8 cellular contexts compared by ENCODE assay signal in genomic region chr1:183022202-183023145, GRCh38. TPM values are rescaled to one million over a fixed set of nuclear protein-coding genes. Genes with fewer than 3 reads are reported as not detected.
DNase-seq lines count a peak whose midpoint lies in the region; ATAC-seq and TF ChIP-seq lines count a peak whose summit lies in the region.

No MANE protein-coding gene starts in this region.

- intact Hi-C loops in adrenal gland (cut with DNase I) = loop anchor here (5.0 to 10.0 kb wide), 2 partner anchors 52 to 60 kb away; no protein-coding TSS in a partner anchor
- intact Hi-C loops in cardiac septum (cut with DNase I) = loop anchor here (2.0 to 5.0 kb wide), 3 partner anchors 60 to 210 kb away; no protein-coding TSS in a partner anchor

- H3K4me3 ChIP-seq in AG09309 (ENCODE audit: control insufficient read depth, low read depth, low read length) = peak overlapping the region; percentile 70
- peak overlapping the region; percentile 83 for H3K4me3 ChIP-seq in OCI-LY3 (ENCODE audit: low read length)
- peak overlapping the region in 3 of 4 donors; percentile 22 to 85 (median 57) for H3K4me3 ChIP-seq in adrenal gland

- DNase-seq in AG09309 (ENCODE audit: low read depth) = peak; percentile 94
- peak; percentile 86 to 94 (median 92) for DNase-seq in adrenal gland
- DNase-seq in cardiac septum (ENCODE audit: low spot score) = peak; percentile 91
- peak; percentile 66 for DNase-seq in omental fat pad (ENCODE audit: low spot score)

- H3K27ac ChIP-seq in OCI-LY3 (ENCODE audit: low read length) (peak overlapping the region; percentile 68), adrenal gland (peak overlapping the region; percentile 85 to 100 (median 100))

- WGBS in adrenal gland, 4 donors = 1 to 2% (median 2%) methylated on average over 24 to 56 of the region's 57 CpGs

- H2AFZ ChIP-seq in OCI-LY3 (ENCODE audit: low read depth, low read length) = peak overlapping the region; percentile 73

- TF ChIP-seq POLR2A in GM18526 (IDR thresholded peaks at IDR 0.05; ENCODE audit: extremely low read depth, insufficient read length) (peak; percentile 50), adrenal gland (IDR thresholded peaks at IDR 0.05) (peak; percentile 42 to 94)

- H3K36me3 ChIP-seq in OCI-LY3 (replicated peaks; ENCODE audit: low read depth, low read length) = no peaks in the 10 kb centered on the region
- no peaks in the 10 kb centered on the region for H3K36me3 ChIP-seq in adrenal gland (replicated peaks in 1 of 2)

- no peaks in the 10 kb centered on the region for H3K9me3 ChIP-seq in OCI-LY3 (ENCODE audit: insufficient read depth, low read length)
- no peaks in the 10 kb centered on the region for H3K9me3 ChIP-seq in adrenal gland (replicated peaks in 1 of 3)

- TF ChIP-seq CTCF in AG09309 (IDR thresholded peaks at IDR 0.05; ENCODE audit: control insufficient read depth, insufficient read depth, low read depth, low read length, missing control alignments) (no peak), OCI-LY3 (IDR thresholded peaks at IDR 0.05; ENCODE audit: low read depth, low read length) (no peak), adrenal gland (IDR thresholded peaks at IDR 0.05) (no peak), omental fat pad (IDR thresholded peaks at IDR 0.05) (no peak)

- H3K4me1 ChIP-seq in OCI-LY3 (ENCODE audit: low read length) (peaks cover 37% of the 10 kb centered on the region), adrenal gland (replicated peaks in 1 of 2) (peaks cover 0 to 35% of the 10 kb centered on the region in 2 donors)

- peak; percentile 31 for ATAC-seq in HG03103 (IDR thresholded peaks at IDR 0.05; ENCODE audit: low read depth, unreplicated experiment)
- peak; percentile 81 for ATAC-seq in omental fat pad (ENCODE audit: low FRiP score)
- no peak for ATAC-seq in GM18873 (IDR thresholded peaks at IDR 0.05; ENCODE audit: low FRiP score, unreplicated experiment)

- peak overlapping the region; percentile 81 for H3K9ac ChIP-seq in OCI-LY3 (ENCODE audit: low read length)

- peaks cover 29% of the 10 kb centered on the region for H4K20me1 ChIP-seq in OCI-LY3 (ENCODE audit: insufficient read depth, low read length)

- peaks cover 12% of the 10 kb centered on the region; the same call in 1 of the 2 replicates for H3K27me3 ChIP-seq in OCI-LY3 (ENCODE audit: low read depth, low read length)
- no peaks in the 10 kb centered on the region for H3K27me3 ChIP-seq in adrenal gland

- H3K4me2 ChIP-seq in OCI-LY3 (ENCODE audit: low read length) = peak overlapping the region; percentile 89

- peaks cover 30% of the 10 kb centered on the region for H3K79me2 ChIP-seq in OCI-LY3 (ENCODE audit: low read length)

RNA-seq across cellular contexts. Expression of gene LAMC1, which starts 0.7 kb away (rescaled TPM):
- 100 to 1,000 TPM in 2 of 8 donors, 10 to 100 TPM in 6; 65.3 to 110 (median 82.8) TPM for total RNA-seq in adrenal gland
- polyA plus RNA-seq in adrenal gland = 10 to 100 TPM; 12.3 to 49.8 (median 17.5) TPM
- 104 TPM for total RNA-seq in cardiac septum
- 100 to 1,000 TPM; 377 to 829 (median 461) TPM for total RNA-seq in omental fat pad
